Comparison of ENCODE assay signal across 24 cellular contexts in genomic region chr22:19745155-19746133, GRCh38. TPM values are rescaled to one million over a fixed set of nuclear protein-coding genes. Genes with fewer than 3 reads are reported as not detected.
DNase-seq lines count a peak whose midpoint lies in the region; ATAC-seq lines count a peak whose summit lies in the region.
"Had no signal": no experiment of that assay in that cellular context is flagged by ENCODE, and none has a peak within 500 bp of the region (broad histone marks: within the 10 kb centered on the region; RNA-seq: fewer than 3 reads in every experiment).

No MANE protein-coding gene starts in this region.

- no peak overlapping the region for H2BK120ac ChIP-seq in neuronal stem cell (ENCODE audit: low read depth, low read length)

- H3K18ac ChIP-seq in neuronal stem cell (ENCODE audit: low read length): peak overlapping the region; percentile 90

- H3K9me2 ChIP-seq in Karpas-422 (replicated peaks; ENCODE audit: insufficient read depth, low read length): no peaks in the 10 kb centered on the region

- DNase-seq in NCI-H69 (lab: John Stamatoyannopoulos, UW): peak; percentile 67
- DNase-seq in Right ventricle myocardium superior: peak; percentile 83
- DNase-seq in neuronal stem cell (ENCODE audit: low spot score): no peak
- no peak for DNase-seq in ureter (ENCODE audit: low spot score)
- DNase-seq in Karpas-422: no peak
- DNase-seq: activated CD4-positive, alpha-beta T cell treated with anti-CD3 and anti-CD28 coated beads, Interleukin-2, amount 10 ng/mL, durations not matched to agents 24 days and 14 days; C1 segment of cervical spinal cord; Calu3; effector memory CD4-positive, alpha-beta T cell; esophagus squamous epithelium; KG1; kidney; NCI-H1694 treated with DMSO at 0.1 percent for 48 hours; NCI-H748 treated with DMSO at 0.1 percent for 48 hours; SIG-M5; stimulated activated CD8-positive, alpha-beta memory T cell treated with anti-CD3 and anti-CD28 coated beads, Interleukin-4, amount 100 ng/mL, for 48 hours had no signal

- WGBS in neuronal stem cell (ENCODE audit: extremely low coverage in 2 of 2, insufficient read length in 2 of 2, insufficient replicate concordance in 1 of 2), 2 donors: no CpG with 5 or more reads among the region's 25 CpGs

- H2BK12ac ChIP-seq in neuronal stem cell (ENCODE audit: low read length): peak overlapping the region; percentile 41

- no peak overlapping the region for H3K27ac ChIP-seq in BLaER1 treated with 17β-estradiol and CSF1 and Interleukin-3, amounts not matched to agents 10 nM and 100 nM
- no peak overlapping the region for H3K27ac ChIP-seq in neuronal stem cell (replicated peaks; ENCODE audit: low read length)
- H3K27ac ChIP-seq in Karpas-422 (ENCODE audit: low read length): no peak overlapping the region
- H3K27ac ChIP-seq: ascending aorta, esophagus squamous epithelium, gastroesophageal sphincter, upper lobe of left lung had no signal

- H3K14ac ChIP-seq in neuronal stem cell (ENCODE audit: low read length): peak overlapping the region; percentile 89

- H2AK5ac ChIP-seq in neuronal stem cell (ENCODE audit: low read depth, low read length): peak overlapping the region; percentile 30

- no peak overlapping the region for H3K9ac ChIP-seq in BLaER1 treated with 17β-estradiol and CSF1 and Interleukin-3, amounts not matched to agents 10 nM and 100 nM
- peak overlapping the region; percentile 44 for H3K9ac ChIP-seq in neuronal stem cell (ENCODE audit: low read depth, low read length, poor library complexity)
- no peak overlapping the region for H3K9ac ChIP-seq in Karpas-422 (ENCODE audit: low read length)

- peak overlapping the region; percentile 82 for H4K8ac ChIP-seq in neuronal stem cell (ENCODE audit: low read depth, low read length)

- H3K79me1 ChIP-seq in neuronal stem cell (ENCODE audit: low read depth, low read length): peaks cover 12% of the 10 kb centered on the region

- peak overlapping the region; percentile 75 for H2BK5ac ChIP-seq in neuronal stem cell (ENCODE audit: low read length)

- peak overlapping the region; percentile 85 for H2BK15ac ChIP-seq in neuronal stem cell (ENCODE audit: low read length)

- no peak overlapping the region for H3K4ac ChIP-seq in neuronal stem cell (ENCODE audit: low read length)

- no peaks in the 10 kb centered on the region for H3K36me3 ChIP-seq in BLaER1 treated with 17β-estradiol and CSF1 and Interleukin-3, amounts not matched to agents 10 nM and 100 nM
- no peaks in the 10 kb centered on the region for H3K36me3 ChIP-seq in neuronal stem cell (replicated peaks in 1 of 2; ENCODE audit: control insufficient read depth in 2 of 2, insufficient read depth in 2 of 2, low read length in 2 of 2)
- no peaks in the 10 kb centered on the region for H3K36me3 ChIP-seq in Karpas-422 (ENCODE audit: insufficient read depth, low read length)
- H3K36me3 ChIP-seq: ascending aorta, esophagus squamous epithelium, gastroesophageal sphincter, upper lobe of left lung had no signal

- peaks cover 0 to 35% (median 0%) of the 10 kb centered on the region in 11 experiments; a peak in 3 of 22 replicates for H4K20me1 ChIP-seq in BLaER1 treated with 17β-estradiol and CSF1 and Interleukin-3, amounts not matched to agents 10 nM and 100 nM
- H4K20me1 ChIP-seq in Karpas-422 (ENCODE audit: insufficient read depth, low read depth, low read length): no peaks in the 10 kb centered on the region

- H3K4me2 ChIP-seq in BLaER1 treated with 17β-estradiol and CSF1 and Interleukin-3, amounts not matched to agents 10 nM and 100 nM: peak overlapping the region; percentile 23 to 59 (median 43); a peak in 21 of 22 replicates
- H3K4me2 ChIP-seq in neuronal stem cell (ENCODE audit: insufficient read depth, low read length, poor library complexity, severe bottlenecking) (no peak overlapping the region), Karpas-422 (ENCODE audit: low read depth, low read length, poor library complexity, severe bottlenecking) (no peak overlapping the region)

- H4K91ac ChIP-seq in neuronal stem cell (ENCODE audit: low read depth, low read length, poor library complexity): no peak overlapping the region

- no peaks in the 10 kb centered on the region for H3K9me3 ChIP-seq in BLaER1 treated with 17β-estradiol and CSF1 and Interleukin-3, amounts not matched to agents 10 nM and 100 nM (replicated peaks in 1 of 11)
- H3K9me3 ChIP-seq in neuronal stem cell (replicated peaks in 1 of 2; ENCODE audit: control insufficient read depth in 2 of 2, insufficient read depth in 1 of 2, low read depth in 1 of 2, low read length in 2 of 2) (no peaks in the 10 kb centered on the region), Karpas-422 (ENCODE audit: low read length) (no peaks in the 10 kb centered on the region)
- H3K9me3 ChIP-seq: ascending aorta, esophagus squamous epithelium, gastroesophageal sphincter, upper lobe of left lung had no signal

- H2AFZ ChIP-seq in neuronal stem cell (ENCODE audit: low read length) (peak overlapping the region; percentile 61), Karpas-422 (ENCODE audit: low read length) (no peak overlapping the region)

- intact Hi-C loops in Right ventricle myocardium superior (cut with DNase I): no loop called here

- no peak overlapping the region for H3K4me3 ChIP-seq in BLaER1 treated with 17β-estradiol and CSF1 and Interleukin-3, amounts not matched to agents 10 nM and 100 nM
- no peak overlapping the region for H3K4me3 ChIP-seq in neuronal stem cell (ENCODE audit: low read length in 2 of 2)
- H3K4me3 ChIP-seq in Karpas-422 (ENCODE audit: low read length): no peak overlapping the region
- H3K4me3 ChIP-seq: ascending aorta, esophagus squamous epithelium, gastroesophageal sphincter, upper lobe of left lung had no signal

- no peaks in the 10 kb centered on the region for H3K79me2 ChIP-seq in Karpas-422 (ENCODE audit: low read length)

- ATAC-seq in Right ventricle myocardium superior (ENCODE audit: poor library complexity) (peak; percentile 90), GM21528 (IDR thresholded peaks at IDR 0.05; ENCODE audit: low FRiP score, unreplicated experiment) (no peak), HG03378 (IDR thresholded peaks at IDR 0.05; ENCODE audit: unreplicated experiment) (no peak)
- ATAC-seq: gastroesophageal sphincter had no signal

- H3K23ac ChIP-seq in neuronal stem cell (ENCODE audit: low read depth, low read length, poor library complexity): peak overlapping the region; percentile 97

- peaks cover 7 to 30% (median 20%) of the 10 kb centered on the region in 10 experiments; a peak in 18 of 20 replicates for H3K4me1 ChIP-seq in BLaER1 treated with 17β-estradiol and CSF1 and Interleukin-3, amounts not matched to agents 10 nM and 100 nM
- H3K4me1 ChIP-seq in neuronal stem cell (ENCODE audit: control insufficient read depth in 2 of 2, insufficient read depth in 1 of 2, low read depth in 1 of 2, low read length in 2 of 2): peaks cover 15 to 17% of the 10 kb centered on the region in 2 donors
- no peaks in the 10 kb centered on the region for H3K4me1 ChIP-seq in Karpas-422 (ENCODE audit: low read length)
- H3K4me1 ChIP-seq: ascending aorta, esophagus squamous epithelium, upper lobe of left lung had no signal

- peaks cover 3 to 27% (median 18%) of the 10 kb centered on the region in 11 experiments; a peak in 15 of 22 replicates for H3K27me3 ChIP-seq in BLaER1 treated with 17β-estradiol and CSF1 and Interleukin-3, amounts not matched to agents 10 nM and 100 nM
- peaks cover 0 to 60% (median 1%) of the 10 kb centered on the region in 3 experiments for H3K27me3 ChIP-seq in neuronal stem cell (ENCODE audit: control insufficient read depth in 3 of 3, insufficient read depth in 3 of 3, low read depth in 1 of 3, low read length in 3 of 3)
- H3K27me3 ChIP-seq in Karpas-422 (ENCODE audit: low read length): no peaks in the 10 kb centered on the region
- H3K27me3 ChIP-seq: ascending aorta, upper lobe of left lung had no signal

RNA-seq across cellular contexts. Expression of gene TBX1, which starts 15.1 kb away (rescaled TPM):
- total RNA-seq in Right ventricle myocardium superior: 3.2 TPM
- 0.31 TPM for polyA plus RNA-seq in neuronal stem cell (2013, experiment 1 of 2)
- 0.26 TPM for polyA plus RNA-seq in neuronal stem cell (2013, experiment 2 of 2)
- total RNA-seq in ureter: 13.0 TPM
- total RNA-seq in Karpas-422 (2014; rRNA removed; shearing (Covaris generic); ENCODE audit: low replicate concordance): not detected in 2 replicates
- total RNA-seq: activated CD4-positive, alpha-beta T cell treated with anti-CD3 and anti-CD28 coated beads, Interleukin-2, amount 10 ng/mL, durations not matched to agents 24 days and 14 days; ascending aorta; Calu3 had no signal

RNA-seq across cellular contexts. Expression of gene GP1BB, which starts 22.1 kb away (rescaled TPM):
- total RNA-seq in Right ventricle myocardium superior (not detected), ureter (2.1 TPM)
- polyA plus RNA-seq in neuronal stem cell (2013, experiment 1 of 2): 2.5 TPM
- polyA plus RNA-seq in neuronal stem cell (2013, experiment 2 of 2): 2.6 TPM
- not detected in 2 replicates for total RNA-seq in Karpas-422 (2014; rRNA removed; shearing (Covaris generic); ENCODE audit: low replicate concordance)
- total RNA-seq: activated CD4-positive, alpha-beta T cell treated with anti-CD3 and anti-CD28 coated beads, Interleukin-2, amount 10 ng/mL, durations not matched to agents 24 days and 14 days; activated T-helper 1 cell treated with anti-CD3 and anti-CD28 coated beads, Interleukin-12 subunit alpha, Interleukin-12 subunit beta, Interleukin-2, Interleukin-4 antibody, amounts not matched to agents 30 ng/mL and 10 ng/mL and 1 ng/mL, durations not matched to agents 14 hours and 24 hours and 36 hours; Calu3; renal cortical epithelial cell had no signal

RNA-seq across cellular contexts. Expression of gene SEPTIN5, which starts 31.1 kb away (rescaled TPM):
- total RNA-seq in Right ventricle myocardium superior (123 TPM), ureter (26.7 TPM)
- polyA plus RNA-seq in neuronal stem cell (2013, experiment 1 of 2): 23.1 TPM
- 21.3 TPM for polyA plus RNA-seq in neuronal stem cell (2013, experiment 2 of 2)
- not detected in 2 replicates for total RNA-seq in Karpas-422 (2014; rRNA removed; shearing (Covaris generic); ENCODE audit: low replicate concordance)

Comparison
In these comparisons a context has a peak if more than half of its experiments do, and no peak if none do; other contexts are left out.
1. H3K4me2 ChIP-seq: peak in BLaER1 treated with 17β-estradiol and CSF1 and Interleukin-3, amounts not matched to agents 10 nM and 100 nM (11 of 11); none in neuronal stem cell (single experiment) and Karpas-422 (single experiment).
2. DNase-seq: peak in NCI-H69 (single experiment) and Right ventricle myocardium superior (single experiment); none in neuronal stem cell (single experiment), ureter (single experiment) and Karpas-422 (single experiment).
3. RNA of gene SEPTIN5, which starts 31.1 kb away (total RNA-seq): 123 TPM in Right ventricle myocardium superior (single experiment) and 26.7 TPM in ureter (single experiment); not detected in Karpas-422; every median in the first group is over 10 times any median in the second.